ENCODE assay signal across 14 cellular contexts in genomic region chr3:84893211-84893610, GRCh38.
"Had no signal": no experiment of that assay in that cellular context is flagged by ENCODE, and none has a peak within 500 bp of the region (broad histone marks: within the 10 kb centered on the region; RNA-seq: fewer than 3 reads in every experiment).

No MANE protein-coding gene starts in this region.

- DNase-seq: activated naive CD4-positive, alpha-beta T cell treated with Interleukin-2 at 50 U/mL for 16 hours; dorsolateral prefrontal cortex; endodermal cell; erythroblast; left colon; right cardiac atrium; small intestine; stimulated activated CD4-positive, alpha-beta T cell treated with anti-CD3 and anti-CD28 coated beads, Interleukin-4, amount 100 ng/mL, for 4 hours; stimulated activated CD8-positive, alpha-beta memory T cell treated with anti-CD3 and anti-CD28 coated beads, Interleukin-4, amount 100 ng/mL, for 48 hours; stimulated activated naive CD4-positive, alpha-beta T cell treated with Interleukin-2 at 50 U/mL for 16 hours; uterus had no signal

- H3K4me3 Mint-ChIP-seq: endodermal cell, neural crest cell had no signal

- H3K27ac Mint-ChIP-seq: endodermal cell had no signal

- H3K4me1 Mint-ChIP-seq: endodermal cell, neural crest cell had no signal

- ATAC-seq: activated CD4-positive, CD25-positive, alpha-beta regulatory T cell treated with anti-CD3 and anti-CD28 coated beads, Interleukin-2, amount 50 U/mL, for 24 hours; gastroesophageal sphincter; left colon; right cardiac atrium had no signal
